8 cellular contexts compared by ENCODE assay signal in genomic region chr10:7525314-7526016, GRCh38.
A peak's percentile ranks its signal among the peaks of the same experiment; 100 is the strongest.
DNase-seq lines count a peak whose midpoint lies in the region; ATAC-seq and TF ChIP-seq lines count a peak whose summit lies in the region.

No MANE protein-coding gene starts in this region.

- peak; percentile 84 for TF ChIP-seq RAD21 in HCT116 (IDR thresholded peaks at IDR 0.05; ENCODE audit: low read depth)

- CTCF ChIA-PET in HCT116 (lab: Charles Lee) = interaction anchor here (0.6 to 1.9 kb wide), 21 partner anchors 9 to 1777 kb away, joined by 3 to 145 read pairs (median 4); no protein-coding TSS in a partner anchor

- intact Hi-C loops in HCT116 (cut with micrococcal nuclease) = loop anchor here (1.0 to 10.0 kb wide), 6 partner anchors 97 to 1777 kb away; no protein-coding TSS in a partner anchor

- H3K27me3 ChIP-seq in HCT116 (ENCODE audit: insufficient read depth, low read length) = peaks cover 20% of the 10 kb centered on the region

- peak overlapping the region; percentile 4 for H3K4me3 Mint-ChIP-seq in T-helper 2 cell treated with Interferon-gamma antibody and Interleukin-4, amounts not matched to agents 5 μg/mL and 100 μg/mL, for 36 hours

- no peak overlapping the region for H3K9ac ChIP-seq in HCT116 (ENCODE audit: low read length)

- peak; percentile 26 to 27 for DNase-seq in activated CD8-positive, alpha-beta memory T cell treated with anti-CD3 and anti-CD28 coated beads for 4 hours (ENCODE audit: low read depth in 2 of 2)
- no peak for DNase-seq in activated CD8-positive, alpha-beta memory T cell treated with anti-CD3 and anti-CD28 coated beads for 24 hours
- DNase-seq in HCT116 (ENCODE audit: low read depth, low spot score) (peak; percentile 51), NAMALWA (ENCODE audit: low spot score) (peak; percentile 90), cardiac fibroblast (ENCODE audit: low read depth in 2 of 2) (peak; percentile 76 to 82), kidney glomerular epithelial cell (lab: John Stamatoyannopoulos, UW) (peak; percentile 88)
- DNase-seq in T-helper 2 cell treated with Interferon-gamma antibody and Interleukin-4, amounts not matched to agents 5 μg/mL and 100 μg/mL, for 36 hours (ENCODE audit: low spot score) = peak; percentile 48
- DNase-seq in stimulated activated CD4-positive, alpha-beta T cell treated with anti-CD3 and anti-CD28 coated beads, Interleukin-4, amount 100 ng/mL, for 4 hours = peak; percentile 35 to 38

- H3K27me3 Mint-ChIP-seq in T-helper 2 cell treated with Interferon-gamma antibody and Interleukin-4, amounts not matched to agents 5 μg/mL and 100 μg/mL, for 36 hours (ENCODE audit: low read depth) = peaks cover 23% of the 10 kb centered on the region

- POLR2A ChIA-PET in HCT116 (lab: Charles Lee) = interaction anchor here (1.0 kb wide), 1 partner anchor 161 kb away, joined by 9 read pairs; no protein-coding TSS in a partner anchor

- H3K36me3 Mint-ChIP-seq in T-helper 2 cell treated with Interferon-gamma antibody and Interleukin-4, amounts not matched to agents 5 μg/mL and 100 μg/mL, for 36 hours (ENCODE audit: low read depth) = no peaks in the 10 kb centered on the region

- H4K20me1 ChIP-seq in HCT116 (ENCODE audit: insufficient read depth) = no peaks in the 10 kb centered on the region

- no peaks in the 10 kb centered on the region for H3K9me2 ChIP-seq in HCT116 (ENCODE audit: insufficient read depth)

- H2AFZ ChIP-seq in HCT116 (ENCODE audit: low read depth, low read length, poor library complexity, severe bottlenecking) = no peak overlapping the region

- TF ChIP-seq CTCF in HCT116 (IDR thresholded peaks at IDR 0.05 in 2 of 3, conservative IDR thresholded peaks at IDR 0.05 in 1 of 3; ENCODE audit: borderline replicate concordance in 1 of 3, insufficient read depth in 1 of 3, low read depth in 2 of 3, low read length in 2 of 3) (peak; percentile 58 to 96 (median 79)), cardiac fibroblast (IDR thresholded peaks at IDR 0.05; ENCODE audit: low read depth, low read length) (peak; percentile 63)

- TF ChIP-seq POLR2A in HCT116 (IDR thresholded peaks at IDR 0.05; ENCODE audit: borderline replicate concordance, extremely low read depth, insufficient read depth, insufficient read length) = no peak

- H3K79me2 ChIP-seq in HCT116 (ENCODE audit: insufficient read depth, low read length) = no peaks in the 10 kb centered on the region

- RAD21 ChIA-PET in HCT116 (lab: Charles Lee; ENCODE audit: low non-redundant PET in 1 of 2, low total read pairs in 2 of 2, uncharacterized antibody in 2 of 2, unreplicated experiment in 2 of 2) = interaction anchor here (0.8 to 1.5 kb wide), 4 partner anchors 12 to 347 kb away, joined by 3 to 22 read pairs (median 12); no protein-coding TSS in a partner anchor

- no peak overlapping the region for H3K27ac Mint-ChIP-seq in T-helper 2 cell treated with Interferon-gamma antibody and Interleukin-4, amounts not matched to agents 5 μg/mL and 100 μg/mL, for 36 hours

- ATAC-seq in HCT116 = peak; percentile 83

- no peak overlapping the region for H3K4me2 ChIP-seq in HCT116 (ENCODE audit: low read length)

- H3K9me3 Mint-ChIP-seq in T-helper 2 cell treated with Interferon-gamma antibody and Interleukin-4, amounts not matched to agents 5 μg/mL and 100 μg/mL, for 36 hours = no peaks in the 10 kb centered on the region

- BruUV-seq in HCT116 (replicated peaks; lab: Mats Ljungman, UMichigan) = no TSS peak

- H3K9me3 ChIP-seq in HCT116 (ENCODE audit: control insufficient read depth in 1 of 2, insufficient read depth in 1 of 2, low read depth in 1 of 2, low read length in 2 of 2) = no peaks in the 10 kb centered on the region

- peaks cover 19% of the 10 kb centered on the region for H3K4me1 Mint-ChIP-seq in T-helper 2 cell treated with Interferon-gamma antibody and Interleukin-4, amounts not matched to agents 5 μg/mL and 100 μg/mL, for 36 hours (ENCODE audit: low read depth)

- H3K4me1 ChIP-seq in HCT116 (ENCODE audit: control insufficient read depth in 1 of 2, insufficient read depth in 2 of 2, low read length in 2 of 2) = no peaks in the 10 kb centered on the region

- no peak overlapping the region for H3K27ac ChIP-seq in HCT116 (ENCODE audit: low read depth, low read length)

- no peak overlapping the region for H3K4me3 ChIP-seq in HCT116 (replicated peaks in 1 of 2; ENCODE audit: low read depth in 1 of 2, low read length in 2 of 2)
- no peak overlapping the region for H3K4me3 ChIP-seq in cardiac fibroblast (replicated peaks in 1 of 2; ENCODE audit: low read depth in 2 of 2, low read length in 2 of 2)

- no peaks in the 10 kb centered on the region for H3K36me3 ChIP-seq in HCT116 (ENCODE audit: control insufficient read depth in 1 of 2, insufficient read depth in 2 of 2, low read length in 2 of 2)

TF ChIP-seq in HCT116, 20 proteins besides CTCF, POLR2A, EP300 and RAD21:
- TF ChIP-seq ELF1 (IDR thresholded peaks at IDR 0.05; ENCODE audit: borderline replicate concordance, low read depth) (no peak), MAX (IDR thresholded peaks at IDR 0.05) (no peak), ZBTB33 (IDR thresholded peaks at IDR 0.05; ENCODE audit: extremely low read depth, insufficient replicate concordance, low read length) (no peak), ATF3 (IDR thresholded peaks at IDR 0.05) (no peak), CEBPB (IDR thresholded peaks at IDR 0.05; ENCODE audit: low read depth) (no peak), TCF7L2 (IDR thresholded peaks at IDR 0.05; ENCODE audit: borderline replicate concordance, extremely low read depth, insufficient read depth, insufficient read length) (no peak), SP1 (IDR thresholded peaks at IDR 0.05; ENCODE audit: low read depth) (no peak), JUND (IDR thresholded peaks at IDR 0.05) (no peak)
